ENCODE assay signal across 13 cellular contexts in genomic region chr12:102484732-102485069, GRCh38. TPM values are rescaled to one million over a fixed set of nuclear protein-coding genes. Genes with fewer than 3 reads are reported as not detected.
DNase-seq lines count a peak whose midpoint lies in the region; ATAC-seq and TF ChIP-seq lines count a peak whose summit lies in the region.
"Had no signal": no experiment of that assay in that cellular context is flagged by ENCODE, and none has a peak within 500 bp of the region (broad histone marks: within the 10 kb centered on the region; RNA-seq: fewer than 3 reads in every experiment).

No MANE protein-coding gene starts in this region.

- peak overlapping the region; percentile 84 for H3K27ac Mint-ChIP-seq in activated CD4-positive, alpha-beta T cell treated with anti-CD3 and anti-CD28 coated beads, Interleukin-2, amount 10 ng/mL, durations not matched to agents 7 days and 5 days
- peak overlapping the region; percentile 97 for H3K27ac Mint-ChIP-seq in stimulated activated naive B cell treated with anti-CD40 and anti-IgM and Interleukin-4, amounts not matched to agents 10 μg/mL and 1 μg/mL and 100 μg/mL, for 72 hours
- H3K27ac Mint-ChIP-seq in naive thymus-derived CD8-positive, alpha-beta T cell = peak overlapping the region in 2 of 10 donors; percentile 2 to 85

- POLR2A ChIA-PET in activated CD4-positive, alpha-beta T cell treated with anti-CD3 and anti-CD28 coated beads, Interleukin-2, amount 10 ng/mL, durations not matched to agents 7 days and 5 days (lab: Charles Lee) = no interaction called here
- POLR2A ChIA-PET in Panc1 (lab: Charles Lee) = interaction anchor here (0.6 kb wide), 1 partner anchor 1374 kb away, joined by 4 read pairs; no protein-coding TSS in a partner anchor
- POLR2A ChIA-PET in naive thymus-derived CD8-positive, alpha-beta T cell (lab: Charles Lee) = no interaction called here

- no peaks in the 10 kb centered on the region for H3K27me3 Mint-ChIP-seq in activated CD4-positive, alpha-beta T cell treated with anti-CD3 and anti-CD28 coated beads, Interleukin-2, amount 10 ng/mL, durations not matched to agents 7 days and 5 days
- H3K27me3 Mint-ChIP-seq in stimulated activated naive B cell treated with anti-CD40 and anti-IgM and Interleukin-4, amounts not matched to agents 10 μg/mL and 1 μg/mL and 100 μg/mL, for 72 hours = no peaks in the 10 kb centered on the region
- peaks cover 0 to 9% (median 2%) of the 10 kb centered on the region in 5 donors for H3K27me3 Mint-ChIP-seq in naive thymus-derived CD8-positive, alpha-beta T cell

- H3K4me3 ChIP-seq in Panc1 (ENCODE audit: low read depth in 2 of 2, low read length in 2 of 2) = peak overlapping the region in 1 of 2 experiments; percentile 32; a peak in 1 of 4 replicates
- H3K4me3 ChIP-seq in endocrine pancreas (ENCODE audit: control insufficient read depth, insufficient read depth, low read length) = peak overlapping the region; percentile 66
- no peak overlapping the region for H3K4me3 ChIP-seq in MG63

- H3K4me1 ChIP-seq in Panc1 (ENCODE audit: control insufficient read depth, insufficient read depth, low read length) (no peaks in the 10 kb centered on the region), endocrine pancreas (ENCODE audit: control insufficient read depth, insufficient read depth, low read length) (no peaks in the 10 kb centered on the region)
- H3K4me1 ChIP-seq: foreskin keratinocyte had no signal

- no peak overlapping the region for H3K9ac ChIP-seq in endocrine pancreas (ENCODE audit: control insufficient read depth, insufficient read depth, low read length)

- H3K4me3 Mint-ChIP-seq in activated CD4-positive, alpha-beta T cell treated with anti-CD3 and anti-CD28 coated beads, Interleukin-2, amount 10 ng/mL, durations not matched to agents 7 days and 5 days = peak overlapping the region; percentile 31
- H3K4me3 Mint-ChIP-seq in stimulated activated naive B cell treated with anti-CD40 and anti-IgM and Interleukin-4, amounts not matched to agents 10 μg/mL and 1 μg/mL and 100 μg/mL, for 72 hours = peak overlapping the region; percentile 65 to 73
- H3K4me3 Mint-ChIP-seq in naive thymus-derived CD8-positive, alpha-beta T cell = peak overlapping the region in 5 of 10 donors; percentile 63 to 82 (median 75)

- TF ChIP-seq CTCF in Panc1 (IDR thresholded peaks at IDR 0.05) = peak; percentile 73

- DNase-seq in activated CD4-positive, alpha-beta T cell treated with anti-CD3 and anti-CD28 coated beads, Interleukin-2, amount 10 ng/mL, durations not matched to agents 7 days and 5 days = no peak
- no peak for DNase-seq in activated CD4-positive, alpha-beta T cell treated with anti-CD3 and anti-CD28 coated beads, Interleukin-2, amount 50 U/mL, for 1 hour
- no peak for DNase-seq in Panc1 (ENCODE audit: low read depth, low spot score)
- DNase-seq in stimulated activated naive B cell treated with anti-CD40 and anti-IgM and Interleukin-4, amounts not matched to agents 10 μg/mL and 1 μg/mL and 100 μg/mL, for 72 hours = no peak
- DNase-seq in naive thymus-derived CD8-positive, alpha-beta T cell = no peak
- no peak for DNase-seq in ecto neural progenitor cell (ENCODE audit: low spot score)
- no peak for DNase-seq in MG63
- DNase-seq: NCI-H526 treated with DMSO at 0.1 percent for 48 hours, upper lobe of right lung had no signal

- ATAC-seq in Panc1 = no peak
- no peak for ATAC-seq in stimulated activated naive B cell treated with anti-CD40 and anti-IgM and Interleukin-4, amounts not matched to agents 10 μg/mL and 1 μg/mL and 100 μg/mL, for 72 hours (replicated peaks)
- no peak for ATAC-seq in naive thymus-derived CD8-positive, alpha-beta T cell

- in situ Hi-C loops in Panc1 (cut with HindIII; ENCODE audit: low pct_unique_long_range_greater_than_20kb, low sequenced_read_pairs) = no loop called here

- no peak overlapping the region for H3K27ac ChIP-seq in Panc1 (ENCODE audit: low read length)
- H3K27ac ChIP-seq: foreskin keratinocyte had no signal

- peaks cover 3% of the 10 kb centered on the region for H3K9me3 Mint-ChIP-seq in activated CD4-positive, alpha-beta T cell treated with anti-CD3 and anti-CD28 coated beads, Interleukin-2, amount 10 ng/mL, durations not matched to agents 7 days and 5 days
- H3K9me3 Mint-ChIP-seq in stimulated activated naive B cell treated with anti-CD40 and anti-IgM and Interleukin-4, amounts not matched to agents 10 μg/mL and 1 μg/mL and 100 μg/mL, for 72 hours = peaks cover 0 to 5% of the 10 kb centered on the region in 2 donors
- H3K9me3 Mint-ChIP-seq in naive thymus-derived CD8-positive, alpha-beta T cell = no peaks in the 10 kb centered on the region

- H3K36me3 ChIP-seq in Panc1 (ENCODE audit: control insufficient read depth, insufficient read depth, low read length) (no peaks in the 10 kb centered on the region), endocrine pancreas (ENCODE audit: control insufficient read depth, insufficient read depth, low read length) (no peaks in the 10 kb centered on the region), MG63 (no peaks in the 10 kb centered on the region)
- H3K36me3 ChIP-seq: upper lobe of right lung had no signal

- intact Hi-C loops in Panc1 (cut with micrococcal nuclease; ENCODE audit: unreplicated experiment) = loop anchor here (10.0 kb wide), 1 partner anchor 540 kb away; no protein-coding TSS in a partner anchor

- no peaks in the 10 kb centered on the region for H3K36me3 Mint-ChIP-seq in activated CD4-positive, alpha-beta T cell treated with anti-CD3 and anti-CD28 coated beads, Interleukin-2, amount 10 ng/mL, durations not matched to agents 7 days and 5 days (ENCODE audit: low read depth)
- H3K36me3 Mint-ChIP-seq in stimulated activated naive B cell treated with anti-CD40 and anti-IgM and Interleukin-4, amounts not matched to agents 10 μg/mL and 1 μg/mL and 100 μg/mL, for 72 hours = peaks cover 3 to 6% of the 10 kb centered on the region in 2 donors
- no peaks in the 10 kb centered on the region for H3K36me3 Mint-ChIP-seq in naive thymus-derived CD8-positive, alpha-beta T cell

- BruUV-seq in Panc1 (replicated peaks; lab: Mats Ljungman, UMichigan) = no TSS peak

- H3K27me3 ChIP-seq in Panc1 (ENCODE audit: control insufficient read depth, insufficient read depth, low read length) = no peaks in the 10 kb centered on the region
- no peaks in the 10 kb centered on the region for H3K27me3 ChIP-seq in endocrine pancreas (ENCODE audit: control insufficient read depth, insufficient read depth, low read length)
- H3K27me3 ChIP-seq in MG63 = no peaks in the 10 kb centered on the region
- H3K27me3 ChIP-seq: upper lobe of right lung had no signal

- CTCF ChIA-PET in activated CD4-positive, alpha-beta T cell treated with anti-CD3 and anti-CD28 coated beads, Interleukin-2, amount 10 ng/mL, durations not matched to agents 7 days and 5 days (lab: Charles Lee) = interaction anchor here (0.6 to 4.5 kb wide), 6 partner anchors 12 to 581 kb away, joined by 3 to 16 read pairs (median 3); no protein-coding TSS in a partner anchor
- CTCF ChIA-PET in Panc1 (lab: Charles Lee) = interaction anchor here (0.6 kb wide), 5 partner anchors 28 to 716 kb away, joined by 3 read pairs; no protein-coding TSS in a partner anchor

- H3K4me1 Mint-ChIP-seq in activated CD4-positive, alpha-beta T cell treated with anti-CD3 and anti-CD28 coated beads, Interleukin-2, amount 10 ng/mL, durations not matched to agents 7 days and 5 days = peaks cover 28% of the 10 kb centered on the region
- peaks cover 0 to 22% of the 10 kb centered on the region in 2 donors for H3K4me1 Mint-ChIP-seq in stimulated activated naive B cell treated with anti-CD40 and anti-IgM and Interleukin-4, amounts not matched to agents 10 μg/mL and 1 μg/mL and 100 μg/mL, for 72 hours
- peaks cover 6 to 14% (median 9%) of the 10 kb centered on the region in 4 donors for H3K4me1 Mint-ChIP-seq in naive thymus-derived CD8-positive, alpha-beta T cell

- no peaks in the 10 kb centered on the region for H3K9me3 ChIP-seq in Panc1 (ENCODE audit: control insufficient read depth, insufficient read depth, low read depth, low read length)
- no peaks in the 10 kb centered on the region for H3K9me3 ChIP-seq in endocrine pancreas (ENCODE audit: control insufficient read depth, low read length)
- no peaks in the 10 kb centered on the region for H3K9me3 ChIP-seq in MG63
- H3K9me3 ChIP-seq: upper lobe of right lung had no signal

RNA-seq across cellular contexts. Expression of gene IGF1, which starts 4.3 kb away (rescaled TPM):
- under 1 TPM; 0.10 to 0.19 TPM for total RNA-seq in activated CD4-positive, alpha-beta T cell treated with anti-CD3 and anti-CD28 coated beads, Interleukin-2, amount 10 ng/mL, durations not matched to agents 7 days and 5 days
- not detected for total RNA-seq in Panc1 (2021; ENCODE audit: unreplicated experiment)
- polyA plus RNA-seq in Panc1 (2012; ENCODE audit: insufficient read length) = not detected
- under 1 TPM; 0.05 to 0.16 TPM for total RNA-seq in naive thymus-derived CD8-positive, alpha-beta T cell
- not detected for polyA plus RNA-seq in naive thymus-derived CD8-positive, alpha-beta T cell
- total RNA-seq in MG63 (2014; rRNA removed; shearing (Covaris generic); ENCODE audit: low replicate concordance) = not detected in 2 replicates
- total RNA-seq: foreskin keratinocyte, HT1080 had no signal
- polyA plus RNA-seq: foreskin keratinocyte; naive thymus-derived CD4-positive, alpha-beta T cell had no signal
